ENCODE assay signal across 1 cellular context in the genomic region with DNA sequence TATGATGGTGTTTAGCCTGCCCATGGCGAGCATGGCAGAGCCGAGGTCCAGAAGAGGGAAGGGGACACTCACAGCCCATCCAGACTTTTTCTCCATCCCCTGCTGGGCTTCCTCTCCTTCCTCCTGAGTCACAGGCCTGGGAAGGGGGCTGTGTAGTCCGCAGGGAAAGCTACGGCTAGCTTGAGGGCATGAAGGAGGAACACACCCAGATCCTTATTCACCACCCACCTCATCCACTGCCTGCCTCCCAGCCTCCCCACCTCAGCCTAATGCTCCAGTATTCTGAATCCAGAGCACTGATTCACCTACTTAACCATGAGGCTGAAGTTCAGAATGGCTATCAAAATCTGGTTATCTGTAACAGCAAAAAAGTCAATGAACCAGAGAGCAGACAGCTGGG.
TF ChIP-seq lines count a peak whose summit lies in the region.

No MANE protein-coding gene starts in this region.

TF ChIP-seq in IMR-90, 13 proteins besides CTCF, POLR2A, EP300 and RAD21:
- TF ChIP-seq MXI1 (IDR thresholded peaks at IDR 0.05; ENCODE audit: borderline replicate concordance, low read depth, low read length) (no peak), MAFK (IDR thresholded peaks at IDR 0.05; ENCODE audit: low read depth, low read length) (no peak), RFX5 (IDR thresholded peaks at IDR 0.05; ENCODE audit: low read depth, low read length) (no peak), SMC3 (IDR thresholded peaks at IDR 0.05; ENCODE audit: low read depth, low read length) (no peak), RCOR1 (IDR thresholded peaks at IDR 0.05; ENCODE audit: insufficient replicate concordance, low read length) (no peak), FOS (IDR thresholded peaks at IDR 0.05; ENCODE audit: low read depth, low read length) (no peak), MAZ (IDR thresholded peaks at IDR 0.05; ENCODE audit: borderline replicate concordance, low read depth, low read length) (no peak)
- TF ChIP-seq, protein P1, sequence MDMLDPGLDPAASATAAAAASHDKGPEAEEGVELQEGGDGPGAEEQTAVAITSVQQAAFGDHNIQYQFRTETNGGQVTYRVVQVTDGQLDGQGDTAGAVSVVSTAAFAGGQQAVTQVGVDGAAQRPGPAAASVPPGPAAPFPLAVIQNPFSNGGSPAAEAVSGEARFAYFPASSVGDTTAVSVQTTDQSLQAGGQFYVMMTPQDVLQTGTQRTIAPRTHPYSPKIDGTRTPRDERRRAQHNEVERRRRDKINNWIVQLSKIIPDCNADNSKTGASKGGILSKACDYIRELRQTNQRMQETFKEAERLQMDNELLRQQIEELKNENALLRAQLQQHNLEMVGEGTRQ (IDR thresholded peaks at IDR 0.05; ENCODE audit: low read depth, low read length), result no peak
